In genomic region chr15:69450968-69451695, GRCh38 we compare ENCODE assay signal across 8 cellular contexts. TPM values are rescaled to one million over a fixed set of nuclear protein-coding genes. Genes with fewer than 3 reads are reported as not detected.
DNase-seq lines count a peak whose midpoint lies in the region; ATAC-seq, FAIRE-seq and TF ChIP-seq lines count a peak whose summit lies in the region.

No MANE protein-coding gene starts in this region.

- no peak for TF ChIP-seq CTCF in Caco-2 (IDR thresholded peaks at IDR 0.05; ENCODE audit: insufficient read depth in 1 of 2, low read depth in 1 of 2, low read length in 1 of 2, severe bottlenecking in 1 of 2, unreplicated experiment in 1 of 2)
- no peak for TF ChIP-seq CTCF in dorsolateral prefrontal cortex (IDR thresholded peaks at IDR 0.05 in 54 of 56, conservative IDR thresholded peaks at IDR 0.05 in 2 of 56; ENCODE audit: low read depth in 1 of 56, partially characterized antibody in 56 of 56)

- H3K27me3 ChIP-seq in Caco-2 (replicated peaks; ENCODE audit: control insufficient read depth, insufficient read depth, low read length) (no peaks in the 10 kb centered on the region), Karpas-422 (ENCODE audit: low read length) (no peaks in the 10 kb centered on the region), adipocyte (replicated peaks; ENCODE audit: control insufficient read depth, insufficient read depth, low read length) (no peaks in the 10 kb centered on the region), dorsolateral prefrontal cortex (no peaks in the 10 kb centered on the region)

- peak overlapping the region; percentile 88 for H3K4me3 Mint-ChIP-seq in Caco-2 (ENCODE audit: unreplicated experiment)
- H3K4me3 Mint-ChIP-seq in natural killer cell treated with Interleukin-12 subunit alpha and Interleukin-12 subunit beta and Interleukin-15 and Interleukin-18, amount 100 ng/mL, for 72 hours, result peak overlapping the region; percentile 98

- H3K79me2 ChIP-seq in Karpas-422 (ENCODE audit: low read length), result peaks cover 17% of the 10 kb centered on the region

- BruUV-seq in Caco-2 (replicated peaks; lab: Mats Ljungman, UMichigan), result no TSS peak

- H3K36me3 Mint-ChIP-seq in Caco-2 (ENCODE audit: insufficient read depth, unreplicated experiment), result peaks cover 54% of the 10 kb centered on the region
- peaks cover 30% of the 10 kb centered on the region for H3K36me3 Mint-ChIP-seq in natural killer cell treated with Interleukin-12 subunit alpha and Interleukin-12 subunit beta and Interleukin-15 and Interleukin-18, amount 100 ng/mL, for 72 hours

- H3K4me3 ChIP-seq in Caco-2 (ENCODE audit: low read depth, low read length) (peak overlapping the region; percentile 47), Karpas-422 (ENCODE audit: low read length) (peak overlapping the region; percentile 97), adipocyte (ENCODE audit: low read length) (no peak overlapping the region), dorsolateral prefrontal cortex (peak overlapping the region in 12 of 59 donors; percentile 83 to 99 (median 96))

- H4K20me1 ChIP-seq in Karpas-422 (ENCODE audit: insufficient read depth, low read depth, low read length), result peaks cover 29% of the 10 kb centered on the region

- H3K36me3 ChIP-seq in Caco-2 (ENCODE audit: control insufficient read depth, insufficient read depth, low read length), result peaks cover 2% of the 10 kb centered on the region; the same call in 1 of the 2 replicates
- H3K36me3 ChIP-seq in Karpas-422 (ENCODE audit: insufficient read depth, low read length), result peaks cover 48% of the 10 kb centered on the region
- H3K36me3 ChIP-seq in adipocyte (ENCODE audit: control insufficient read depth, insufficient read depth, low read length, severe bottlenecking), result peaks cover 23% of the 10 kb centered on the region

- peak overlapping the region; percentile 83 for H3K27ac ChIP-seq in Karpas-422 (ENCODE audit: low read length)
- H3K27ac ChIP-seq in dorsolateral prefrontal cortex, result no peak overlapping the region

- no peak overlapping the region for H2AFZ ChIP-seq in Karpas-422 (ENCODE audit: low read length)

- H3K4me1 ChIP-seq in Caco-2, result peaks cover 7% of the 10 kb centered on the region; the same call in 1 of the 2 replicates
- H3K4me1 ChIP-seq in Karpas-422 (ENCODE audit: low read length), result peaks cover 36% of the 10 kb centered on the region
- peaks cover 28% of the 10 kb centered on the region for H3K4me1 ChIP-seq in adipocyte (ENCODE audit: control insufficient read depth, insufficient read depth, low read length)

- no peaks in the 10 kb centered on the region for H3K27me3 Mint-ChIP-seq in Caco-2 (ENCODE audit: insufficient read depth, unreplicated experiment)
- H3K27me3 Mint-ChIP-seq in natural killer cell treated with Interleukin-12 subunit alpha and Interleukin-12 subunit beta and Interleukin-15 and Interleukin-18, amount 100 ng/mL, for 72 hours, result no peaks in the 10 kb centered on the region

- no peaks in the 10 kb centered on the region for H3K9me2 ChIP-seq in Karpas-422 (replicated peaks; ENCODE audit: insufficient read depth, low read length)

- no peak for TF ChIP-seq POLR2A in H54 (IDR thresholded peaks at IDR 0.05; ENCODE audit: low read depth, low read length)

- DNase-seq in Caco-2 (no peak), Karpas-422 (no peak), adipocyte (ENCODE audit: low read depth) (no peak), H54 (ENCODE audit: insufficient read length, low spot score) (no peak), NCI-H2081 treated with DMSO at 0.1 percent for 48 hours (lab: John Stamatoyannopoulos, UW) (no peak), OCI-M2 (lab: John Stamatoyannopoulos, UW; ENCODE audit: unreplicated experiment) (no peak), dorsolateral prefrontal cortex (no peak)
- no peak for DNase-seq in natural killer cell treated with Interleukin-12 subunit alpha and Interleukin-12 subunit beta and Interleukin-15 and Interleukin-18, amount 100 ng/mL, for 72 hours (ENCODE audit: low spot score)

- H3K9ac ChIP-seq in Karpas-422 (ENCODE audit: low read length) (peak overlapping the region; percentile 72), adipocyte (ENCODE audit: low read length) (peak overlapping the region; percentile 98)

- intact Hi-C loops in Caco-2 (cut with micrococcal nuclease; ENCODE audit: unreplicated experiment), result no loop called here
- intact Hi-C loops in dorsolateral prefrontal cortex (cut with DNase I), result loop anchor here in 1 of 2 donors (10.0 kb wide), 1 partner anchor 626 kb away; the partner anchor contains the start of gene ANP32A

- peaks cover 6% of the 10 kb centered on the region for H3K4me1 Mint-ChIP-seq in Caco-2 (ENCODE audit: low read depth, unreplicated experiment)
- peaks cover 34 to 39% of the 10 kb centered on the region in 2 donors for H3K4me1 Mint-ChIP-seq in natural killer cell treated with Interleukin-12 subunit alpha and Interleukin-12 subunit beta and Interleukin-15 and Interleukin-18, amount 100 ng/mL, for 72 hours (ENCODE audit: low read depth in 2 of 2)

- POLR2A ChIA-PET in Caco-2 (lab: Charles Lee), result interaction anchor here (1.6 to 3.5 kb wide), 2 partner anchors 12 to 17 kb away, joined by 8 to 84 read pairs; no protein-coding TSS in a partner anchor

- H3K27ac Mint-ChIP-seq in Caco-2 (ENCODE audit: unreplicated experiment), result peak overlapping the region; percentile 93
- peak overlapping the region; percentile 97 to 100 for H3K27ac Mint-ChIP-seq in natural killer cell treated with Interleukin-12 subunit alpha and Interleukin-12 subunit beta and Interleukin-15 and Interleukin-18, amount 100 ng/mL, for 72 hours

- no peak for ATAC-seq in natural killer cell treated with Interleukin-12 subunit alpha and Interleukin-12 subunit beta and Interleukin-15 and Interleukin-18, amount 100 ng/mL, for 72 hours

- CTCF ChIA-PET in Caco-2 (lab: Charles Lee), result interaction anchor here (1.9 kb wide), 1 partner anchor 12 kb away, joined by 28 read pairs; no protein-coding TSS in a partner anchor

- no peak for FAIRE-seq in H54 (lab: Jason Lieb, UNC)

- no peaks in the 10 kb centered on the region for H3K9me3 ChIP-seq in Caco-2
- H3K9me3 ChIP-seq in Karpas-422 (ENCODE audit: low read length), result no peaks in the 10 kb centered on the region
- H3K9me3 ChIP-seq in adipocyte (ENCODE audit: control insufficient read depth, low read length), result no peaks in the 10 kb centered on the region

- peak overlapping the region; percentile 89 for H3K4me2 ChIP-seq in Karpas-422 (ENCODE audit: low read depth, low read length, poor library complexity, severe bottlenecking)

- no peaks in the 10 kb centered on the region for H3K9me3 Mint-ChIP-seq in Caco-2 (ENCODE audit: unreplicated experiment)
- H3K9me3 Mint-ChIP-seq in natural killer cell treated with Interleukin-12 subunit alpha and Interleukin-12 subunit beta and Interleukin-15 and Interleukin-18, amount 100 ng/mL, for 72 hours, result no peaks in the 10 kb centered on the region

RNA-seq across cellular contexts. Expression of gene RPLP1, which starts 1.5 kb away (rescaled TPM):
- total RNA-seq in Caco-2 (2022) (1,587 and 1,689 TPM in 2 replicates), dorsolateral prefrontal cortex (100 to 1,000 TPM; 273 to 656 (median 397) TPM)
- 203 and 282 TPM in 2 replicates for total RNA-seq in Karpas-422 (2014; rRNA removed; shearing (Covaris generic); ENCODE audit: low replicate concordance)
- total RNA-seq in natural killer cell treated with Interleukin-12 subunit alpha and Interleukin-12 subunit beta and Interleukin-15 and Interleukin-18, amount 100 ng/mL, for 72 hours, result 1,000 to 10,000 TPM; 1,083 to 1,971 TPM

RNA-seq across cellular contexts. Expression of gene KIF23, which starts 37.0 kb away (rescaled TPM):
- 67.1 and 74.2 TPM in 2 replicates for total RNA-seq in Caco-2 (2022)
- total RNA-seq in Karpas-422 (2014; rRNA removed; shearing (Covaris generic); ENCODE audit: low replicate concordance), result 28.2 and 32.4 TPM in 2 replicates
- total RNA-seq in natural killer cell treated with Interleukin-12 subunit alpha and Interleukin-12 subunit beta and Interleukin-15 and Interleukin-18, amount 100 ng/mL, for 72 hours, result 10 to 100 TPM; 23.4 to 40.4 TPM
- 1 to 10 TPM in 60 of 120 experiments, under 1 TPM in 58, not detected in 2; 0.22 to 3.1 (median 1.0) TPM for total RNA-seq in dorsolateral prefrontal cortex
